Comparison of ENCODE assay signal across 14 cellular contexts in genomic region chr2:223877771-223878410, GRCh38.
DNase-seq lines count a peak whose midpoint lies in the region; ATAC-seq and TF ChIP-seq lines count a peak whose summit lies in the region.
"Had no signal": no experiment of that assay in that cellular context is flagged by ENCODE, and none has a peak within 500 bp of the region (broad histone marks: within the 10 kb centered on the region; RNA-seq: fewer than 3 reads in every experiment).

No MANE protein-coding gene starts in this region.

- H3K4me1 Mint-ChIP-seq in activated naive CD4-positive, alpha-beta T cell treated with anti-CD3 and anti-CD28 coated beads, Interleukin-2, amount 10 ng/mL, durations not matched to agents 7 days and 5 days = peaks cover 8% of the 10 kb centered on the region
- H3K4me1 Mint-ChIP-seq: activated naive CD4-positive, alpha-beta T cell treated with anti-CD3 and anti-CD28 coated beads, Interleukin-2, amount 50 U/mL, for 24 hours had no signal

- no peaks in the 10 kb centered on the region for H3K27me3 Mint-ChIP-seq in activated naive CD4-positive, alpha-beta T cell treated with anti-CD3 and anti-CD28 coated beads, Interleukin-2, amount 10 ng/mL, durations not matched to agents 7 days and 5 days
- H3K27me3 Mint-ChIP-seq: activated CD8-positive, alpha-beta memory T cell treated with anti-CD3 and anti-CD28 coated beads, Interleukin-2, amount 10 ng/mL, durations not matched to agents 7 days and 5 days; activated naive CD4-positive, alpha-beta T cell treated with anti-CD3 and anti-CD28 coated beads, Interleukin-2, amount 50 U/mL, for 24 hours had no signal

- H3K36me3 Mint-ChIP-seq in activated naive CD4-positive, alpha-beta T cell treated with anti-CD3 and anti-CD28 coated beads, Interleukin-2, amount 10 ng/mL, durations not matched to agents 7 days and 5 days = peaks cover 64% of the 10 kb centered on the region

- H3K4me3 Mint-ChIP-seq in activated naive CD4-positive, alpha-beta T cell treated with anti-CD3 and anti-CD28 coated beads, Interleukin-2, amount 10 ng/mL, durations not matched to agents 7 days and 5 days = no peak overlapping the region
- H3K4me3 Mint-ChIP-seq: activated CD8-positive, alpha-beta memory T cell treated with anti-CD3 and anti-CD28 coated beads, Interleukin-2, amount 10 ng/mL, durations not matched to agents 7 days and 5 days; activated naive CD4-positive, alpha-beta T cell treated with anti-CD3 and anti-CD28 coated beads, Interleukin-2, amount 50 U/mL, for 24 hours had no signal

- no peaks in the 10 kb centered on the region for H3K27me3 ChIP-seq in brain microvascular endothelial cell (replicated peaks)
- H3K27me3 ChIP-seq: ovary, uterus had no signal

- DNase-seq in SIG-M5 (lab: John Stamatoyannopoulos, UW) (peak; percentile 35), brain microvascular endothelial cell (no peak), ACHN (no peak), NCI-H1930 (lab: John Stamatoyannopoulos, UW) (no peak)
- no peak for DNase-seq in activated naive CD4-positive, alpha-beta T cell treated with anti-CD3 and anti-CD28 coated beads, Interleukin-2, amount 10 ng/mL, durations not matched to agents 7 days and 5 days
- DNase-seq: activated CD8-positive, alpha-beta memory T cell treated with anti-CD3 and anti-CD28 coated beads, Interleukin-2, amount 10 ng/mL, durations not matched to agents 7 days and 5 days; DMS79; MM.1S; ovary; uterus had no signal

- H3K27ac Mint-ChIP-seq in activated naive CD4-positive, alpha-beta T cell treated with anti-CD3 and anti-CD28 coated beads, Interleukin-2, amount 10 ng/mL, durations not matched to agents 7 days and 5 days = no peak overlapping the region
- H3K27ac Mint-ChIP-seq: activated CD8-positive, alpha-beta memory T cell treated with anti-CD3 and anti-CD28 coated beads, Interleukin-2, amount 10 ng/mL, durations not matched to agents 7 days and 5 days; activated naive CD4-positive, alpha-beta T cell treated with anti-CD3 and anti-CD28 coated beads, Interleukin-2, amount 50 U/mL, for 24 hours had no signal

- no peak overlapping the region for H3K4me3 ChIP-seq in brain microvascular endothelial cell (ENCODE audit: low read depth, low read length)
- H3K4me3 ChIP-seq: ovary, uterus had no signal

- ATAC-seq in GM18861 (IDR thresholded peaks at IDR 0.05; ENCODE audit: unreplicated experiment) (peak; percentile 92), GM21825 (IDR thresholded peaks at IDR 0.05; ENCODE audit: unreplicated experiment) (peak; percentile 62), HG03378 (IDR thresholded peaks at IDR 0.05; ENCODE audit: unreplicated experiment) (peak; percentile 65)
- ATAC-seq: activated CD8-positive, alpha-beta memory T cell treated with anti-CD3 and anti-CD28 coated beads, Interleukin-2, amount 10 ng/mL, durations not matched to agents 7 days and 5 days had no signal

- no peak for TF ChIP-seq CTCF in brain microvascular endothelial cell (IDR thresholded peaks at IDR 0.05; ENCODE audit: low read depth, low read length, missing control alignments)

- H3K9me3 Mint-ChIP-seq in activated naive CD4-positive, alpha-beta T cell treated with anti-CD3 and anti-CD28 coated beads, Interleukin-2, amount 10 ng/mL, durations not matched to agents 7 days and 5 days = no peaks in the 10 kb centered on the region
- H3K9me3 Mint-ChIP-seq: activated naive CD4-positive, alpha-beta T cell treated with anti-CD3 and anti-CD28 coated beads, Interleukin-2, amount 50 U/mL, for 24 hours had no signal

- in situ Hi-C loops in brain microvascular endothelial cell (cut with HindIII; ENCODE audit: low pct_ligation_motif_present, low sequenced_read_pairs) (no loop called here), ACHN (cut with HindIII; ENCODE audit: low pct_ligation_motif_present, low pct_unique_long_range_greater_than_20kb, low sequenced_read_pairs) (no loop called here)

- peaks cover 45% of the 10 kb centered on the region for H3K36me3 ChIP-seq in brain microvascular endothelial cell (replicated peaks)
- H3K36me3 ChIP-seq: ovary, uterus had no signal

- no peak overlapping the region for H3K27ac ChIP-seq in brain microvascular endothelial cell
- H3K27ac ChIP-seq: ovary, uterus had no signal

- CTCF ChIA-PET in activated naive CD4-positive, alpha-beta T cell treated with anti-CD3 and anti-CD28 coated beads, Interleukin-2, amount 10 ng/mL, durations not matched to agents 7 days and 5 days (lab: Charles Lee) = no interaction called here
